In genomic region chr9:137459147-137459600, GRCh38 we compare ENCODE assay signal across 8 cellular contexts. TPM values are rescaled to one million over a fixed set of nuclear protein-coding genes. Genes with fewer than 3 reads are reported as not detected.
DNase-seq lines count a peak whose midpoint lies in the region; ATAC-seq and TF ChIP-seq lines count a peak whose summit lies in the region.

TSS of gene NSMF (minus strand) at chr9:137459334. CDS start at chr9:137459102, 232 bp downstream.

- intact Hi-C loops in CD14-positive monocyte (cut with micrococcal nuclease): loop anchor here in 1 of 2 donors (5.0 kb wide), 1 partner anchor 37 kb away; the partner anchor contains the start of genes EXD3 and NOXA1

- H3K36me3 Mint-ChIP-seq in CD14-positive monocyte (peaks cover 11 to 16% of the 10 kb centered on the region in 2 donors), memory B cell (peaks cover 3% of the 10 kb centered on the region)
- peaks cover 6% of the 10 kb centered on the region for H3K36me3 Mint-ChIP-seq in effector memory CD8-positive, alpha-beta T cell (ENCODE audit: insufficient read depth)

- DNase-seq in CD14-positive monocyte (ENCODE audit: low spot score): peak; percentile 94
- peak; percentile 90 to 98 for DNase-seq in NOMO-1 (lab: John Stamatoyannopoulos, UW; ENCODE audit: unreplicated experiment in 2 of 2)
- peak; percentile 84 to 88 for DNase-seq in activated CD8-positive, alpha-beta memory T cell treated with anti-CD3 and anti-CD28 coated beads for 4 hours (ENCODE audit: low read depth in 2 of 2)
- peak; percentile 92 to 95 (median 93) for DNase-seq in effector memory CD8-positive, alpha-beta T cell
- peak; percentile 97 to 99 for DNase-seq in memory B cell (ENCODE audit: low spot score in 2 of 2)
- peak; percentile 86 to 98 (median 95) for DNase-seq in stimulated activated CD4-positive, alpha-beta T cell treated with anti-CD3 and anti-CD28 coated beads, TNF-alpha, amount 100 ng/mL, for 48 hours (ENCODE audit: low read depth in 3 of 3)

- no peak for TF ChIP-seq CTCF in CD14-positive monocyte (IDR thresholded peaks at IDR 0.05)

- H3K4me3 Mint-ChIP-seq in CD14-positive monocyte (peak within 1 kb of the TSS; percentile 59 to 76), memory B cell (peak within 1 kb of the TSS; percentile 65)
- H3K4me3 Mint-ChIP-seq in effector memory CD8-positive, alpha-beta T cell: peak within 1 kb of the TSS; percentile 58 to 67

- H3K27ac Mint-ChIP-seq in CD14-positive monocyte: peak within 1 kb of the TSS; percentile 54 to 89 (median 72)
- H3K27ac Mint-ChIP-seq in effector memory CD8-positive, alpha-beta T cell: peak within 1 kb of the TSS; percentile 10 to 62
- H3K27ac Mint-ChIP-seq in memory B cell: no peak within 1 kb of the TSS

- H3K27me3 Mint-ChIP-seq in CD14-positive monocyte (ENCODE audit: low read depth in 3 of 3): peaks cover 5 to 19% (median 11%) of the 10 kb centered on the region in 3 donors
- H3K27me3 Mint-ChIP-seq in effector memory CD8-positive, alpha-beta T cell: no peaks in the 10 kb centered on the region
- H3K27me3 Mint-ChIP-seq in memory B cell: no peaks in the 10 kb centered on the region

- H3K9me3 Mint-ChIP-seq in CD14-positive monocyte (peaks cover 0 to 14% (median 5%) of the 10 kb centered on the region in 7 donors), memory B cell (no peaks in the 10 kb centered on the region)
- no peaks in the 10 kb centered on the region for H3K9me3 Mint-ChIP-seq in effector memory CD8-positive, alpha-beta T cell

- ATAC-seq in GM19395 (IDR thresholded peaks at IDR 0.05; ENCODE audit: unreplicated experiment) (peak; percentile 43), HG03571 (IDR thresholded peaks at IDR 0.05; ENCODE audit: unreplicated experiment) (peak; percentile 41), memory B cell (ENCODE audit: low read depth) (peak; percentile 64)
- peak; percentile 62 for ATAC-seq in effector memory CD8-positive, alpha-beta T cell (replicated peaks)

- peaks cover 10% of the 10 kb centered on the region for H3K4me1 Mint-ChIP-seq in CD14-positive monocyte
- peaks cover 21 to 23% of the 10 kb centered on the region in 2 donors for H3K4me1 Mint-ChIP-seq in effector memory CD8-positive, alpha-beta T cell (ENCODE audit: low read depth in 2 of 2)
- peaks cover 8% of the 10 kb centered on the region for H3K4me1 Mint-ChIP-seq in memory B cell

RNA-seq across cellular contexts. Expression of gene NSMF, which starts in this region (rescaled TPM):
- 1 to 10 TPM; 4.6 to 5.3 TPM for polyA plus RNA-seq in CD14-positive monocyte

Comparison
In these comparisons a context has a peak if more than half of its experiments do, and no peak if none do; other contexts are left out.
1. Peak in every context shown above with its lines: DNase-seq and ATAC-seq.